Comparison of ENCODE assay signal across 4 cellular contexts in genomic region chrX:102546175-102546574, GRCh38. TPM values are rescaled to one million over a fixed set of nuclear protein-coding genes. Genes with fewer than 3 reads are reported as not detected.
"Had no signal": no experiment of that assay in that cellular context is flagged by ENCODE, and none has a peak within 500 bp of the region (broad histone marks: within the 10 kb centered on the region; RNA-seq: fewer than 3 reads in every experiment).

No MANE protein-coding gene starts in this region.

RNA-seq across cellular contexts. Expression of gene TMSB15A, which starts 29.6 kb away (rescaled TPM):
- total RNA-seq: left lobe of liver; lower leg skin; mesenteric fat pad; natural killer cell treated with Interleukin-12 subunit alpha and Interleukin-12 subunit beta and Interleukin-15 and Interleukin-18, amount 100 ng/mL, for 72 hours had no signal
